1 cellular context compared by ENCODE assay signal in the genomic region with DNA sequence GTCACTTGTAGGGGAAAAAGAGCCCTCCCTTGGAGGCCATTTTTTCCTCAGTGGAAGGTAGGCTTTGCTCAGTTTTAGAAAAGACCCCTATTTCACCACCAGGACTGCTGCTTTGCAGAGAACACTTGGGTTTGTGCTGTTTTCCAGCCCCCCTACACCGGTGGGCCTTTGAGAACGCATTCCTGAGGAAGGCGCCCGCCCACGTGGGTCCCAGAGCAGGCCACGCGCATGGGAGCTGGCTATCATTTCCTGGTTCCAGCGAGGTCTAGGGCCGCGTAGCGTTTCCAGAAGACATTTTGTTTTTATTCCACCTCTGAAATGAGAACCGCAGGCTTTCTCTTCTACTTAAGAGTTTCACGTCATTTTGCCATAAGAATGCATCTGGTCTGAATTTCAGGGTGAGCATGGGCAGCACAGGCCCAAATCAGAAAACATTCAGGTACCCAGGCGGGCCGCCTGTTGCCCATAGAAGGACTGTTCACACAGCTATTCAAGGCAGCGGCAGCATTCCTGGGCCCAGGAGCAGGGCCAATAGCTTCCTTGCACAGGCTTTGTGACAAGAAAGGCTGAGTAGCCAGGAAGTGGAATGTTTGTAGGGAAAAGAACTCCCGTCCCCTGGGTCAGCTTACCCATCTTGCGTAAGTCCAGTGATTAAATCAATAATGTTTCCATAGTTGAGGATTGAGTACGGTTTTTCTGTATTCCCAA.
A peak's percentile ranks its signal among the peaks of the same experiment; 100 is the strongest.
TF ChIP-seq lines count a peak whose summit lies in the region.

No MANE protein-coding gene starts in this region.

TF ChIP-seq in GM12878, 131 proteins besides CTCF, POLR2A, EP300 and RAD21:
- TF ChIP-seq ZNF384 (IDR thresholded peaks at IDR 0.05; ENCODE audit: borderline replicate concordance, low read depth, low read length) (no peak), BACH1 (IDR thresholded peaks at IDR 0.05; ENCODE audit: borderline replicate concordance) (0 out of 2 replicates have a peak, but pooled peaks have one; percentile 11), EED (IDR thresholded peaks at IDR 0.05; ENCODE audit: low read depth) (no peak), PAX8 (IDR thresholded peaks at IDR 0.05) (no peak), KDM1A (IDR thresholded peaks at IDR 0.05; ENCODE audit: borderline replicate concordance) (no peak), HDAC2 (IDR thresholded peaks at IDR 0.05) (no peak), CEBPB (IDR thresholded peaks at IDR 0.05; ENCODE audit: borderline replicate concordance in 1 of 2, low read depth in 2 of 2, low read length in 2 of 2) (no peak), MLLT1 (IDR thresholded peaks at IDR 0.05) (0 out of 2 replicates have a peak, but pooled peaks have one; percentile 30), CREB1 (IDR thresholded peaks at IDR 0.05; ENCODE audit: low read depth) (no peak), GATAD2B (conservative IDR thresholded peaks at IDR 0.05; ENCODE audit: low read depth) (no peak), CUX1 (IDR thresholded peaks at IDR 0.05; ENCODE audit: insufficient replicate concordance, low read depth, low read length) (no peak), YY1 (IDR thresholded peaks at IDR 0.05; ENCODE audit: low read depth, low read length) (peak; percentile 50), SPI1 (IDR thresholded peaks at IDR 0.05; ENCODE audit: borderline replicate concordance, insufficient read depth, low read depth, low read length) (no peak), MYC (IDR thresholded peaks at IDR 0.05; ENCODE audit: insufficient read depth, insufficient read length, insufficient replicate concordance, low read length, severe bottlenecking) (no peak), GABPA (IDR thresholded peaks at IDR 0.05; ENCODE audit: low read depth) (no peak), STAT1 (conservative IDR thresholded peaks at IDR 0.05) (no peak), IKZF2 (IDR thresholded peaks at IDR 0.05) (no peak), BHLHE40 (IDR thresholded peaks at IDR 0.05; ENCODE audit: borderline replicate concordance in 1 of 2, low read depth in 2 of 2, low read length in 1 of 2) (no peak), HCFC1 (IDR thresholded peaks at IDR 0.05; ENCODE audit: low read length) (no peak), DPF2 (IDR thresholded peaks at IDR 0.05) (no peak), MYB (IDR thresholded peaks at IDR 0.05; ENCODE audit: borderline replicate concordance, low read depth, low read length) (no peak), SUPT20H (IDR thresholded peaks at IDR 0.05; ENCODE audit: borderline replicate concordance, control insufficient read depth, low read depth, low read length) (no peak), TAF1 (IDR thresholded peaks at IDR 0.05; ENCODE audit: borderline replicate concordance, low read depth, low read length) (no peak), IKZF1 (conservative IDR thresholded peaks at IDR 0.05) (no peak), PAX5 (IDR thresholded peaks at IDR 0.05; ENCODE audit: borderline replicate concordance, low read depth, low read length) (no peak), ZNF592 (IDR thresholded peaks at IDR 0.05) (no peak), SMC3 (IDR thresholded peaks at IDR 0.05; ENCODE audit: borderline replicate concordance, low read length) (no peak), SIX5 (IDR thresholded peaks at IDR 0.05; ENCODE audit: low read depth, low read length, severe bottlenecking) (no peak)
- TF ChIP-seq, protein P1, sequence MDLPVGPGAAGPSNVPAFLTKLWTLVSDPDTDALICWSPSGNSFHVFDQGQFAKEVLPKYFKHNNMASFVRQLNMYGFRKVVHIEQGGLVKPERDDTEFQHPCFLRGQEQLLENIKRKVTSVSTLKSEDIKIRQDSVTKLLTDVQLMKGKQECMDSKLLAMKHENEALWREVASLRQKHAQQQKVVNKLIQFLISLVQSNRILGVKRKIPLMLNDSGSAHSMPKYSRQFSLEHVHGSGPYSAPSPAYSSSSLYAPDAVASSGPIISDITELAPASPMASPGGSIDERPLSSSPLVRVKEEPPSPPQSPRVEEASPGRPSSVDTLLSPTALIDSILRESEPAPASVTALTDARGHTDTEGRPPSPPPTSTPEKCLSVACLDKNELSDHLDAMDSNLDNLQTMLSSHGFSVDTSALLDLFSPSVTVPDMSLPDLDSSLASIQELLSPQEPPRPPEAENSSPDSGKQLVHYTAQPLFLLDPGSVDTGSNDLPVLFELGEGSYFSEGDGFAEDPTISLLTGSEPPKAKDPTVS (IDR thresholded peaks at IDR 0.05; ENCODE audit: low read depth, low read length), result no peak
- TF ChIP-seq, protein P2, sequence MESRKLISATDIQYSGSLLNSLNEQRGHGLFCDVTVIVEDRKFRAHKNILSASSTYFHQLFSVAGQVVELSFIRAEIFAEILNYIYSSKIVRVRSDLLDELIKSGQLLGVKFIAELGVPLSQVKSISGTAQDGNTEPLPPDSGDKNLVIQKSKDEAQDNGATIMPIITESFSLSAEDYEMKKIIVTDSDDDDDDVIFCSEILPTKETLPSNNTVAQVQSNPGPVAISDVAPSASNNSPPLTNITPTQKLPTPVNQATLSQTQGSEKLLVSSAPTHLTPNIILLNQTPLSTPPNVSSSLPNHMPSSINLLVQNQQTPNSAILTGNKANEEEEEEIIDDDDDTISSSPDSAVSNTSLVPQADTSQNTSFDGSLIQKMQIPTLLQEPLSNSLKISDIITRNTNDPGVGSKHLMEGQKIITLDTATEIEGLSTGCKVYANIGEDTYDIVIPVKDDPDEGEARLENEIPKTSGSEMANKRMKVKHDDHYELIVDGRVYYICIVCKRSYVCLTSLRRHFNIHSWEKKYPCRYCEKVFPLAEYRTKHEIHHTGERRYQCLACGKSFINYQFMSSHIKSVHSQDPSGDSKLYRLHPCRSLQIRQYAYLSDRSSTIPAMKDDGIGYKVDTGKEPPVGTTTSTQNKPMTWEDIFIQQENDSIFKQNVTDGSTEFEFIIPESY (IDR thresholded peaks at IDR 0.05), result peak; percentile 73; the same call in 1 of the 2 replicates
TF ChIP-seq in GM12878: peak in this region for 4.
